1 cellular context compared by ENCODE assay signal in the genomic region with DNA sequence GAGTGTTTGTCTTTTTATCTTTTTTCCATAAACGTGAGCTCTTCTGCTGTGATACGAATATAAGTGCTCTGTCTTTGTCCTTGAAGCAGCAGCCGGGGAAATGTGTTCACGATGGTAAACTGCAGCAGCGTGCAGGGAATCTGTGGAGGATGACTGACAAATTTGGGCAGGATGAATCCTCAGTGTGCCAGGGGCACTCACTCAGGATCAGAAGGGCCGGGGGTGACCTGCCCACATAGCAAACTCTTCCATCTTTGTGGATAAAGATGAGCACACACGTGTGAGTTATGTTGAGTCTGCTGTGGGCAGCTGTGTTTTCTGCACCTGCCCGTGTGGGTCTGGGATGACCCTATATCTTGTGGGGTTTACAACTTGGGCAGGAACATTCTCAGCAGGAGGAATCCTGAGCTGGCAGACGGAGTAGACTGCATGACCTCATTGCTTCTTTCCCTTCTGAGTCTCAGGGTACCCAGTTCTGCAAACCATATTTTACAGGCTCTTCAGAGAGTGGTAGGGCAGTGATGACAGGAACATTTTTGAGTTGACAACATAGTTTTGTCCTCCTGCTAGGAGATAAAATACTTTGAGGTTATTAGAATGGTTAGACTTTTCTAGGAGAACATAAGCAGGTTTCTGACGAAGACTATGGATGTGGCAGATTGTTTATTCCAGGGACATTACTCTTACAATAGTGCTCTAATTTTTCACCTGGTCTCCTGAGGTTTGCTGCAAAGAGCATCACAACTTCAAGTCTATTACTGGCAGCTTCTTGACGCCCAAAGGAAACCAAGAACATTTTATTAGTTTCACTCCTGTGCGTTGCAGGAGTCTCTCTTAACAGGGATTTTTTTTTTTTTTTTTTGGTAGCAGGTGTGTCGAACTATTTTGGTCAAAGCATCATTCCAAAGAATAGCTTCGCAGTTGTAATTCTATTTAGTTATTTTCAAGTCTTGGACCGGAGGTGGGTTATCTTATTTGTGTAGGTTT.
TF ChIP-seq lines count a peak whose summit lies in the region.

No MANE protein-coding gene starts in this region.

TF ChIP-seq in IMR-90, 13 proteins besides CTCF, POLR2A, EP300 and RAD21:
- TF ChIP-seq, protein P1, sequence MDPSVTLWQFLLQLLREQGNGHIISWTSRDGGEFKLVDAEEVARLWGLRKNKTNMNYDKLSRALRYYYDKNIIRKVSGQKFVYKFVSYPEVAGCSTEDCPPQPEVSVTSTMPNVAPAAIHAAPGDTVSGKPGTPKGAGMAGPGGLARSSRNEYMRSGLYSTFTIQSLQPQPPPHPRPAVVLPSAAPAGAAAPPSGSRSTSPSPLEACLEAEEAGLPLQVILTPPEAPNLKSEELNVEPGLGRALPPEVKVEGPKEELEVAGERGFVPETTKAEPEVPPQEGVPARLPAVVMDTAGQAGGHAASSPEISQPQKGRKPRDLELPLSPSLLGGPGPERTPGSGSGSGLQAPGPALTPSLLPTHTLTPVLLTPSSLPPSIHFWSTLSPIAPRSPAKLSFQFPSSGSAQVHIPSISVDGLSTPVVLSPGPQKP (IDR thresholded peaks at IDR 0.05; ENCODE audit: borderline replicate concordance, low read depth, low read length) = no peak
- TF ChIP-seq MAZ (IDR thresholded peaks at IDR 0.05; ENCODE audit: borderline replicate concordance, low read depth, low read length) (no peak), RCOR1 (IDR thresholded peaks at IDR 0.05; ENCODE audit: insufficient replicate concordance, low read length) (no peak), CHD1 (IDR thresholded peaks at IDR 0.05; ENCODE audit: low read depth, low read length) (no peak), BHLHE40 (IDR thresholded peaks at IDR 0.05; ENCODE audit: low read depth, low read length) (no peak), FOS (IDR thresholded peaks at IDR 0.05; ENCODE audit: low read depth, low read length) (no peak)
